In the genomic region with DNA sequence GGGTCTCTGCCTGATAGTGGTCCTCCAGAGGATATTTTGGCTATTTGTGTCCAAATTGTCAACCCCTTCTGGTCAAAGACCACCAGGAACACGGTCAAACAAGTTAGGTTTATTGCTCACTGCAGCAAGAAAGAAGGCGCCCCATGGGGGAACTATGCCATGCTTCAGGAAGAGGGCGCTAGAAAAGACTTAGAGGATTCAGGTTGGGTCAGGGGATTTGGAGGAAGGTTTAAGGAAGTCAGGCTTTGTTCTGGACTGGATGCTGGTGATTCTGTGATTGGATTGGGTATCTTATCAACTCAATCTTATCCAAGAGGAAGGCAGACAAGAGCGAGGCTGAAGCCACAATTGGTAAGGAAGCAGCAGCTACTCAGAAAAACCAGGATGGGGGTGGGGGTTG, we compare ENCODE assay signal across 19 cellular contexts. TPM values are rescaled to one million over a fixed set of nuclear protein-coding genes. Genes with fewer than 3 reads are reported as not detected.
DNase-seq lines count a peak whose midpoint lies in the region; ATAC-seq and TF ChIP-seq lines count a peak whose summit lies in the region.
"Had no signal": no experiment of that assay in that cellular context is flagged by ENCODE, and none has a peak within 500 bp of the region (broad histone marks: within the 10 kb centered on the region; RNA-seq: fewer than 3 reads in every experiment).

No MANE protein-coding gene starts in this region.

- no peak overlapping the region for H4K91ac ChIP-seq in mesenchymal stem cell (ENCODE audit: low read length)

- ATAC-seq in GM19467 (IDR thresholded peaks at IDR 0.05; ENCODE audit: unreplicated experiment) = no peak
- ATAC-seq: activated CD8-positive, alpha-beta memory T cell treated with anti-CD3 and anti-CD28 coated beads, Interleukin-2, amount 10 ng/mL, durations not matched to agents 7 days and 5 days; Panc1 had no signal

- intact Hi-C loops in tibial artery (cut with DNase I; ENCODE audit: low total_unique reads) = loop anchor here (5.0 kb wide), 1 partner anchor 42 kb away; no protein-coding TSS in a partner anchor

- no peak overlapping the region for H2BK5ac ChIP-seq in mesenchymal stem cell (ENCODE audit: low read depth, low read length, poor library complexity, severe bottlenecking)

- peaks cover 0 to 20% of the 10 kb centered on the region in 2 experiments for H3K27me3 ChIP-seq in mesenchymal stem cell (ENCODE audit: control insufficient read depth in 1 of 2, insufficient read depth in 1 of 2, low read length in 2 of 2)
- H3K27me3 ChIP-seq in tibial artery = no peaks in the 10 kb centered on the region
- H3K27me3 ChIP-seq: adrenal gland had no signal

- H3K4me2 ChIP-seq in mesenchymal stem cell (ENCODE audit: low read length, poor library complexity, severe bottlenecking) = no peak overlapping the region

- H4K8ac ChIP-seq in mesenchymal stem cell (ENCODE audit: low read length) = no peak overlapping the region

- H3K9me3 ChIP-seq in mesenchymal stem cell (ENCODE audit: control insufficient read depth, low read length) (no peaks in the 10 kb centered on the region), tibial artery (no peaks in the 10 kb centered on the region)
- H3K9me3 ChIP-seq: adrenal gland had no signal

- H3K27ac Mint-ChIP-seq in T-helper 2 cell treated with Interferon-gamma antibody and Interleukin-4, amounts not matched to agents 5 μg/mL and 100 μg/mL, for 36 hours = peak overlapping the region; percentile 57
- H3K27ac Mint-ChIP-seq: activated CD8-positive, alpha-beta memory T cell treated with anti-CD3 and anti-CD28 coated beads, Interleukin-2, amount 10 ng/mL, durations not matched to agents 7 days and 5 days; activated T-helper 2 cell treated with anti-CD3 and anti-CD28 coated beads, Interferon-gamma antibody, Interleukin-2, Interleukin-4, amounts not matched to agents 10 μg/mL and 5 μg/mL and 100 μg/mL, durations not matched to agents 14 hours and 24 hours and 36 hours had no signal

- H2AK5ac ChIP-seq in mesenchymal stem cell (ENCODE audit: low read length, severe bottlenecking) = no peak overlapping the region

- H3K36me3 Mint-ChIP-seq in T-helper 2 cell treated with Interferon-gamma antibody and Interleukin-4, amounts not matched to agents 5 μg/mL and 100 μg/mL, for 36 hours (ENCODE audit: low read depth) = peaks cover 23% of the 10 kb centered on the region

- no peak for DNase-seq in T-helper 2 cell treated with Interferon-gamma antibody and Interleukin-4, amounts not matched to agents 5 μg/mL and 100 μg/mL, for 36 hours (ENCODE audit: low spot score)
- DNase-seq in T-helper 2 cell (no peak), caudate nucleus (lab: John Stamatoyannopoulos, UW) (no peak), mesenchymal stem cell (no peak), tibial artery (no peak), GM03348 (ENCODE audit: low spot score) (no peak), AG08395 (ENCODE audit: low spot score) (no peak)
- DNase-seq: 8988T; activated CD4-positive, alpha-beta T cell treated with anti-CD3 and anti-CD28 coated beads for 4 hours; activated CD8-positive, alpha-beta memory T cell treated with anti-CD3 and anti-CD28 coated beads, Interleukin-2, amount 10 ng/mL, durations not matched to agents 7 days and 5 days; Calu3; cerebellar nuclear complex; effector CD8-positive, alpha-beta T cell; kidney glomerular epithelial cell; NCI-H82 had no signal

- H3K36me3 ChIP-seq in mesenchymal stem cell (ENCODE audit: control insufficient read depth in 1 of 2, insufficient read depth in 2 of 2, low read depth in 1 of 2, low read length in 2 of 2) (peaks cover 22% of the 10 kb centered on the region in 2 experiments), tibial artery (peaks cover 0 to 12% (median 0%) of the 10 kb centered on the region in 3 donors)

- H3K4me1 ChIP-seq in mesenchymal stem cell (ENCODE audit: control insufficient read depth, insufficient read depth, low read depth, low read length) (peaks cover 7% of the 10 kb centered on the region), tibial artery (peaks cover 0 to 23% (median 14%) of the 10 kb centered on the region in 4 donors)
- H3K4me1 ChIP-seq: adrenal gland had no signal

- H3K18ac ChIP-seq in mesenchymal stem cell (ENCODE audit: low read depth in 1 of 2, low read length in 2 of 2) = no peak overlapping the region

- WGBS in mesenchymal stem cell = 80% methylated on average over 4 of the region's 4 CpGs

- H3K4me3 Mint-ChIP-seq in T-helper 2 cell treated with Interferon-gamma antibody and Interleukin-4, amounts not matched to agents 5 μg/mL and 100 μg/mL, for 36 hours = no peak overlapping the region
- H3K4me3 Mint-ChIP-seq: activated CD8-positive, alpha-beta memory T cell treated with anti-CD3 and anti-CD28 coated beads, Interleukin-2, amount 10 ng/mL, durations not matched to agents 7 days and 5 days had no signal

- no peak overlapping the region for H3K23ac ChIP-seq in mesenchymal stem cell (ENCODE audit: low read length in 2 of 2)

- H3K4me3 ChIP-seq in mesenchymal stem cell (ENCODE audit: insufficient read depth in 1 of 2, low read depth in 1 of 2, low read length in 2 of 2) = no peak overlapping the region
- H3K4me3 ChIP-seq in tibial artery = no peak overlapping the region
- H3K4me3 ChIP-seq: adrenal gland had no signal

- no peak overlapping the region for H3K14ac ChIP-seq in mesenchymal stem cell (ENCODE audit: low read length in 2 of 2)

- H2BK15ac ChIP-seq in mesenchymal stem cell (ENCODE audit: low read depth, poor library complexity, severe bottlenecking) = no peak overlapping the region

- no peaks in the 10 kb centered on the region for H3K27me3 Mint-ChIP-seq in T-helper 2 cell treated with Interferon-gamma antibody and Interleukin-4, amounts not matched to agents 5 μg/mL and 100 μg/mL, for 36 hours (ENCODE audit: low read depth)
- H3K27me3 Mint-ChIP-seq: activated CD8-positive, alpha-beta memory T cell treated with anti-CD3 and anti-CD28 coated beads, Interleukin-2, amount 10 ng/mL, durations not matched to agents 7 days and 5 days had no signal

- H3K4me1 Mint-ChIP-seq in T-helper 2 cell treated with Interferon-gamma antibody and Interleukin-4, amounts not matched to agents 5 μg/mL and 100 μg/mL, for 36 hours (ENCODE audit: low read depth) = peaks cover 8% of the 10 kb centered on the region

- H3K9me3 Mint-ChIP-seq in T-helper 2 cell treated with Interferon-gamma antibody and Interleukin-4, amounts not matched to agents 5 μg/mL and 100 μg/mL, for 36 hours = no peaks in the 10 kb centered on the region
- H3K9me3 Mint-ChIP-seq: activated T-helper 2 cell treated with anti-CD3 and anti-CD28 coated beads, Interferon-gamma antibody, Interleukin-2, Interleukin-4, amounts not matched to agents 10 μg/mL and 5 μg/mL and 100 μg/mL, durations not matched to agents 14 hours and 24 hours and 36 hours had no signal

- no peak overlapping the region for H2BK120ac ChIP-seq in mesenchymal stem cell (ENCODE audit: low read depth, low read length)

- peak overlapping the region; percentile 39 for H3K27ac ChIP-seq in caudate nucleus (ENCODE audit: low read depth, low read length)
- no peak overlapping the region for H3K27ac ChIP-seq in mesenchymal stem cell (ENCODE audit: low read length, poor library complexity, severe bottlenecking)
- H3K27ac ChIP-seq in tibial artery = peak overlapping the region; percentile 57 to 59

- H2AFZ ChIP-seq in mesenchymal stem cell (ENCODE audit: low read depth, low read length) = no peak overlapping the region

- H2BK12ac ChIP-seq in mesenchymal stem cell (ENCODE audit: low read length in 2 of 2) = no peak overlapping the region

- peaks cover 3% of the 10 kb centered on the region for H3K79me1 ChIP-seq in mesenchymal stem cell (replicated peaks; ENCODE audit: low read length, poor library complexity, severe bottlenecking)

- H3K4ac ChIP-seq in mesenchymal stem cell (ENCODE audit: low read depth in 1 of 2, low read length in 2 of 2) = no peak overlapping the region

- H3K9ac ChIP-seq in mesenchymal stem cell (ENCODE audit: low read length) = peak overlapping the region; percentile 60

- no peak for TF ChIP-seq CTCF in tibial artery (IDR thresholded peaks at IDR 0.05)

RNA-seq across cellular contexts. Expression of gene ELF4, which starts 14.3 kb away (rescaled TPM):
- 21.0 TPM for polyA plus RNA-seq in mesenchymal stem cell (2013, experiment 1 of 2)
- 20.8 TPM for polyA plus RNA-seq in mesenchymal stem cell (2013, experiment 2 of 2)

RNA-seq across cellular contexts. Expression of gene AIFM1, which starts 41.1 kb away (rescaled TPM):
- polyA plus RNA-seq in mesenchymal stem cell (2013, experiment 1 of 2) = 34.2 TPM
- polyA plus RNA-seq in mesenchymal stem cell (2013, experiment 2 of 2) = 34.5 TPM

RNA-seq across cellular contexts. Expression of gene RAB33A, which starts 47.2 kb away (rescaled TPM):
- 4.6 TPM for polyA plus RNA-seq in mesenchymal stem cell (2013, experiment 1 of 2)
- polyA plus RNA-seq in mesenchymal stem cell (2013, experiment 2 of 2) = 4.7 TPM
